ENCODE assay signal across 8 cellular contexts in the genomic region with DNA sequence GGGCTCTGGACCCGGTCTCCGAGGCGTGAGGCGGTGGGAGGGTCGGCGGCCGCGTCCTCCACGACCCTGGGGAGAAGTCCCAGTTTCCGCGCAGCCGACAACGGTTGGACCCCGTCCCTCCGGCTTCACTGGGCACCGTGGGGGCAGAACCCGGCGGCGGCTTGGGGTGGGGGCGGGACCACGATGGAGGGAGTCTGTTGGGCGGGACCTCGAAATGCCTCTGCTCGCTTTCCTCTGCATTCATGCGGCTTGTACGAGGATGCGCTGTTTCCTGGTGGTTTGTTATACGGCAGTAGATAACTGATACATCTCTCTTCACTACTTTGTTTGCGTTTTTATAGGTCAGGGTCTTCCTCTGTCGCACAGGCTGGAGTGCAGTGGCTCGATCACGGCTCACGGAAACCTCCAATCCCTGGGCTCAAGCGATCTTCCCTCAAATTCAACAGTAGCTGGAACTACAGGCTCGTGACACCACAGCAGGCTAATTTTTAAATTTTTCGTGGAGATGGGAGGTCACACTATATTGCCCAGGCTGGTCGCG. TPM values are rescaled to one million over a fixed set of nuclear protein-coding genes. Genes with fewer than 3 reads are reported as not detected.
DNase-seq lines count a peak whose midpoint lies in the region; ATAC-seq and TF ChIP-seq lines count a peak whose summit lies in the region.

No MANE protein-coding gene starts in this region.

- intact Hi-C loops in left cardiac atrium (cut with DNase I) (loop anchor here (5.0 to 10.0 kb wide), 2 partner anchors 171 to 468 kb away; a partner anchor contains a TSS), psoas muscle (cut with DNase I) (loop anchor here (2.0 to 5.0 kb wide), 3 partner anchors 164 to 481 kb away; no protein-coding TSS in a partner anchor), uterus (cut with DNase I; ENCODE audit: low total_unique reads) (loop anchor here (10.0 kb wide), 1 partner anchor 478 kb away; no protein-coding TSS in a partner anchor)

- peaks cover 0 to 14% (median 0%) of the 10 kb centered on the region in 3 donors for H3K27me3 ChIP-seq in psoas muscle (ENCODE audit: insufficient read depth in 3 of 3, low read length in 2 of 3)
- H3K27me3 ChIP-seq in uterus: no peaks in the 10 kb centered on the region

- peak; percentile 13 for ATAC-seq in GM21423 (IDR thresholded peaks at IDR 0.05; ENCODE audit: unreplicated experiment)
- peak in 1 of 2 donors; percentile 39 for ATAC-seq in left cardiac atrium
- ATAC-seq in psoas muscle: peak in 3 of 4 donors; percentile 9 to 31 (median 21)
- ATAC-seq in GM18858 (IDR thresholded peaks at IDR 0.05; ENCODE audit: unreplicated experiment): no peak

- peak overlapping the region; percentile 67 for H3K4me3 ChIP-seq in psoas muscle
- H3K4me3 ChIP-seq in uterus: peak overlapping the region; percentile 44 to 66

- H3K27ac ChIP-seq in psoas muscle (peak overlapping the region; percentile 62), uterus (peak overlapping the region; percentile 98)

- no peak for TF ChIP-seq POLR2A in uterus (IDR thresholded peaks at IDR 0.05)

- TF ChIP-seq CTCF in psoas muscle (IDR thresholded peaks at IDR 0.05) (no peak), uterus (IDR thresholded peaks at IDR 0.05) (no peak)

- no peaks in the 10 kb centered on the region for H3K4me1 ChIP-seq in psoas muscle
- H3K4me1 ChIP-seq in uterus: no peaks in the 10 kb centered on the region

- H3K9me3 ChIP-seq in psoas muscle (no peaks in the 10 kb centered on the region), uterus (no peaks in the 10 kb centered on the region)

- WGBS in psoas muscle, 3 donors: 11 to 13% (median 11%) methylated on average over 38 of the region's 38 CpGs

- no peaks in the 10 kb centered on the region for H3K36me3 ChIP-seq in psoas muscle (ENCODE audit: insufficient read depth in 1 of 2, low read depth in 1 of 2)
- no peaks in the 10 kb centered on the region for H3K36me3 ChIP-seq in uterus

- DNase-seq in RPMI7951 (ENCODE audit: low read depth) (peak; percentile 43), left cardiac atrium (peak; percentile 75), psoas muscle (peak in 1 of 2 donors; percentile 69), uterus (peak in 1 of 2 donors; percentile 65), NCI-H2029 (lab: John Stamatoyannopoulos, UW) (no peak)
- DNase-seq in activated naive CD8-positive, alpha-beta T cell treated with anti-CD3 and anti-CD28 coated beads, Interleukin-2, amount 50 U/mL, for 16 hours (ENCODE audit: low read depth, low spot score): peak; percentile 47

RNA-seq across cellular contexts. Expression of a gene that starts 24.6 kb away (rescaled TPM):
- total RNA-seq in RPMI7951 (2014; rRNA removed; shearing (Covaris generic)): 12.4 and 12.6 TPM in 2 replicates
- total RNA-seq in left cardiac atrium: 10 to 100 TPM in 1 of 2 donors, 1 to 10 TPM in 1; 8.8 to 12.7 TPM
- 1 to 10 TPM; 2.1 to 6.8 (median 4.2) TPM for total RNA-seq in psoas muscle
- polyA plus RNA-seq in psoas muscle: 1 to 10 TPM; 1.7 to 6.5 (median 2.5) TPM
- total RNA-seq in uterus: 10 to 100 TPM; 15.0 to 71.0 (median 39.7) TPM

RNA-seq across cellular contexts. Expression of a gene that starts 25.8 kb away (rescaled TPM):
- 13.9 and 20.9 TPM in 2 replicates for total RNA-seq in RPMI7951 (2014; rRNA removed; shearing (Covaris generic))
- total RNA-seq in left cardiac atrium: 10 to 100 TPM; 12.8 to 14.5 TPM
- total RNA-seq in psoas muscle: 10 to 100 TPM; 10.4 to 22.1 (median 12.9) TPM
- polyA plus RNA-seq in psoas muscle: 10 to 100 TPM; 11.4 to 16.6 (median 16.1) TPM
- total RNA-seq in uterus: 10 to 100 TPM in 3 of 4 donors, 1 to 10 TPM in 1; 8.2 to 25.4 (median 18.6) TPM

RNA-seq across cellular contexts. Expression of a gene that starts 34.6 kb away (rescaled TPM):
- total RNA-seq in RPMI7951 (2014; rRNA removed; shearing (Covaris generic)): 634 and 688 TPM in 2 replicates
- 100 to 1,000 TPM; 414 to 466 TPM for total RNA-seq in left cardiac atrium
- 100 to 1,000 TPM; 262 to 368 (median 315) TPM for total RNA-seq in psoas muscle
- 100 to 1,000 TPM; 581 to 659 (median 643) TPM for polyA plus RNA-seq in psoas muscle
- 1,000 to 10,000 TPM in 1 of 4 donors, 100 to 1,000 TPM in 3; 180 to 1,153 (median 222) TPM for total RNA-seq in uterus

RNA-seq across cellular contexts. Expression of a gene that starts 42.0 kb away (rescaled TPM):
- 137 and 205 TPM in 2 replicates for total RNA-seq in RPMI7951 (2014; rRNA removed; shearing (Covaris generic))
- 10 to 100 TPM; 73.7 to 74.9 TPM for total RNA-seq in left cardiac atrium
- total RNA-seq in psoas muscle: 10 to 100 TPM; 49.6 to 64.4 (median 56.9) TPM
- 10 to 100 TPM; 63.9 to 81.1 (median 68.1) TPM for polyA plus RNA-seq in psoas muscle
- total RNA-seq in uterus: 10 to 100 TPM; 36.5 to 85.3 (median 56.9) TPM
